In genomic region chr10:112429147-112429546, GRCh38 we compare ENCODE assay signal across 2 cellular contexts.
TF ChIP-seq lines count a peak whose summit lies in the region.

No MANE protein-coding gene starts in this region.

TF ChIP-seq in HepG2, 621 proteins besides CTCF, POLR2A, EP300 and RAD21:
- TF ChIP-seq RBM22 (optimal IDR thresholded peaks at IDR 0.05; ENCODE audit: low read length), result peak; percentile 51
- no peak for TF ChIP-seq NFYB (CRISPR knock-in tag; IDR thresholded peaks at IDR 0.05)
TF ChIP-seq in HepG2: peak in this region for 1.

TF ChIP-seq in endothelial cell of umbilical vein, 7 proteins besides CTCF, POLR2A, EP300 and RAD21:
- TF ChIP-seq POLR2AphosphoS5 (IDR thresholded peaks at IDR 0.05; ENCODE audit: insufficient read depth, low read depth, low read length) (no peak), FOS (IDR thresholded peaks at IDR 0.05; ENCODE audit: borderline replicate concordance, insufficient read depth, low read length) (no peak), MYC (IDR thresholded peaks at IDR 0.05; ENCODE audit: low read depth, low read length) (no peak), JUN (IDR thresholded peaks at IDR 0.05; ENCODE audit: borderline replicate concordance, insufficient read depth, insufficient read length, low read depth) (no peak), GATA2 (IDR thresholded peaks at IDR 0.05; ENCODE audit: insufficient read depth, insufficient read length, low read depth, low read length) (no peak), EZH2 (IDR thresholded peaks at IDR 0.05; ENCODE audit: borderline replicate concordance, low read depth, low read length, severe bottlenecking) (no peak), MAX (IDR thresholded peaks at IDR 0.05; ENCODE audit: insufficient read depth, insufficient read length) (no peak)
